In the genomic region with DNA sequence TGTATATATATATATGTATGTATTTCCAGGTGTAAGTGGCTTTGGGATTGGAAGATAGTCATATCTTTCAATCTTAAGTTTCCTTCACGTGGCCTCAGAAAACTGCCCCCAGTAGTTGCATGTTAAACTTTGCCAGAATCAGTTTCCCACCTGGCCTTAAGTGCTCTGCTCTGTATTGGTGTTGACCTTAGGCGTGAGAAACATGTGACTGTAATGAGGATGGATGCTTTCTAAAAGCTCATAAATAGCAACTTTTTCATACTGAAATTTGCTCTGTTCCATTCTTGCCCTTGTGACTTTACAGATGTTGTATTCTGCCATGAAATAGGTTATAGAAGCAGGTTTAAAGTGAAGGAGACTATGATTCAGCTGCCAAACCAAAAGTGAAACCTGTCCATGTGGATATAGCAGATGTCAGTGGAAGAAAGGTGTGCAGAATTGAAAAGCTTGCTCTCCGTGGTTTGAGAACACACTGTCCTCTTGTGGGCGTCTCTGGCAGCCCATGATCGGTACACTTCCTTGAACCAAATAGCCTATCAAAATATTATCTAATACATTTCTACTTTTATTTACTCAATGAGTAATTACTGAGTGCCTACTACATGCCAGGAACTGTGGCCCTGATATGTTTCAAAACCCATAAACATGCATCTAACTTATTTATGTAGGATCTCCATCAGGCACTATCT, we compare ENCODE assay signal across 11 cellular contexts. TPM values are rescaled to one million over a fixed set of nuclear protein-coding genes. Genes with fewer than 3 reads are reported as not detected.
DNase-seq lines count a peak whose midpoint lies in the region; ATAC-seq and TF ChIP-seq lines count a peak whose summit lies in the region.
"Had no signal": no experiment of that assay in that cellular context is flagged by ENCODE, and none has a peak within 500 bp of the region (broad histone marks: within the 10 kb centered on the region; RNA-seq: fewer than 3 reads in every experiment).

No MANE protein-coding gene starts in this region.

- in situ Hi-C loops in KBM-7 (cut with MboI; ENCODE audit: low pct_unique_long_range_greater_than_20kb, low sequenced_read_pairs): no loop called here

- H3K79me2 ChIP-seq in OCI-LY3 (ENCODE audit: low read length): no peaks in the 10 kb centered on the region

- DNase-seq in CD4-positive, CD25-positive, alpha-beta regulatory T cell: peak in 1 of 3 donors; percentile 59
- DNase-seq in esophagus muscularis mucosa (ENCODE audit: extremely low spot score) (peak; percentile 37), KBM-7 (no peak), epidermal melanocyte (ENCODE audit: insufficient read length, low spot score) (no peak), cortex of kidney (lab: John Stamatoyannopoulos, UW) (no peak)
- DNase-seq: stimulated activated CD4-positive, alpha-beta T cell treated with anti-CD3 and anti-CD28 coated beads, Interleukin-4, amount 100 ng/mL, for 1 hour had no signal

- no peak overlapping the region for H3K4me2 ChIP-seq in OCI-LY3 (ENCODE audit: low read length)
- H3K4me2 ChIP-seq: PC-9 had no signal

- no peak overlapping the region for H3K9ac ChIP-seq in OCI-LY3 (ENCODE audit: low read length)

- no peak overlapping the region for H2AFZ ChIP-seq in OCI-LY3 (ENCODE audit: low read depth, low read length)
- H2AFZ ChIP-seq: PC-9 had no signal

- H3K9me3 ChIP-seq in CD4-positive, CD25-positive, alpha-beta regulatory T cell (ENCODE audit: control insufficient read depth in 2 of 2, low read length in 2 of 2): no peaks in the 10 kb centered on the region
- H3K9me3 ChIP-seq in OCI-LY3 (ENCODE audit: insufficient read depth, low read length) (no peaks in the 10 kb centered on the region), esophagus muscularis mucosa (no peaks in the 10 kb centered on the region)

- H3K27me3 ChIP-seq in CD4-positive, CD25-positive, alpha-beta regulatory T cell (ENCODE audit: control insufficient read depth, insufficient read depth, low read length): no peaks in the 10 kb centered on the region
- H3K27me3 ChIP-seq in OCI-LY3 (ENCODE audit: low read depth, low read length) (no peaks in the 10 kb centered on the region), esophagus muscularis mucosa (peaks cover 0 to 3% (median 0%) of the 10 kb centered on the region in 4 donors)

- intact Hi-C loops in esophagus muscularis mucosa (cut with DNase I): loop anchor here (5.0 to 10.0 kb wide), 2 partner anchors 340 to 477 kb away; no protein-coding TSS in a partner anchor

- H3K27ac ChIP-seq in CD4-positive, CD25-positive, alpha-beta regulatory T cell (ENCODE audit: insufficient read depth, low read length, poor library complexity, severe bottlenecking): no peak overlapping the region
- no peak overlapping the region for H3K27ac ChIP-seq in OCI-LY3 (ENCODE audit: low read length)
- no peak overlapping the region for H3K27ac ChIP-seq in esophagus muscularis mucosa (replicated peaks in 1 of 4)
- H3K27ac ChIP-seq: PC-9 had no signal

- H3K4me1 ChIP-seq in CD4-positive, CD25-positive, alpha-beta regulatory T cell (ENCODE audit: control insufficient read depth, insufficient read depth, low read length, poor library complexity, severe bottlenecking): no peaks in the 10 kb centered on the region
- H3K4me1 ChIP-seq in OCI-LY3 (ENCODE audit: low read length) (peaks cover 2% of the 10 kb centered on the region), esophagus muscularis mucosa (peaks cover 0 to 23% (median 20%) of the 10 kb centered on the region in 4 donors)

- H3K4me3 Mint-ChIP-seq in CD4-positive, CD25-positive, alpha-beta regulatory T cell: peak overlapping the region in 2 of 4 donors; percentile 2 to 34
- H3K4me3 Mint-ChIP-seq: activated naive CD4-positive, alpha-beta T cell treated with anti-CD3 and anti-CD28 coated beads, Interleukin-2, amount 50 U/mL, for 24 hours had no signal

- H3K4me1 Mint-ChIP-seq in CD4-positive, CD25-positive, alpha-beta regulatory T cell: peaks cover 6 to 9% (median 8%) of the 10 kb centered on the region in 4 donors

- TF ChIP-seq EP300 in esophagus muscularis mucosa (IDR thresholded peaks at IDR 0.05): no peak

- H3K36me3 ChIP-seq in CD4-positive, CD25-positive, alpha-beta regulatory T cell (ENCODE audit: control insufficient read depth, insufficient read depth, low read length): no peaks in the 10 kb centered on the region
- H3K36me3 ChIP-seq in OCI-LY3 (replicated peaks; ENCODE audit: low read depth, low read length) (peaks cover 44% of the 10 kb centered on the region), esophagus muscularis mucosa (no peaks in the 10 kb centered on the region)

- WGBS in esophagus muscularis mucosa: 80% methylated on average over 5 of the region's 5 CpGs

- H3K27me3 Mint-ChIP-seq in CD4-positive, CD25-positive, alpha-beta regulatory T cell: no peaks in the 10 kb centered on the region
- H3K27me3 Mint-ChIP-seq: activated naive CD4-positive, alpha-beta T cell treated with anti-CD3 and anti-CD28 coated beads, Interleukin-2, amount 50 U/mL, for 24 hours had no signal

- peak; percentile 58 to 72 for ATAC-seq in CD4-positive, CD25-positive, alpha-beta regulatory T cell (ENCODE audit: low read depth in 2 of 2)
- ATAC-seq in GM19468 (IDR thresholded peaks at IDR 0.05; ENCODE audit: extremely low read depth, unreplicated experiment) (peak; percentile 46), GM19351 (IDR thresholded peaks at IDR 0.05; ENCODE audit: unreplicated experiment) (no peak)

- H4K20me1 ChIP-seq in OCI-LY3 (ENCODE audit: insufficient read depth, low read length): peaks cover under 1% of the 10 kb centered on the region

- H3K9me3 Mint-ChIP-seq in CD4-positive, CD25-positive, alpha-beta regulatory T cell: no peaks in the 10 kb centered on the region
- H3K9me3 Mint-ChIP-seq: activated naive CD4-positive, alpha-beta T cell treated with anti-CD3 and anti-CD28 coated beads, Interleukin-2, amount 50 U/mL, for 24 hours had no signal

- peak overlapping the region in 2 of 3 donors; percentile 25 to 32 for H3K27ac Mint-ChIP-seq in CD4-positive, CD25-positive, alpha-beta regulatory T cell
- H3K27ac Mint-ChIP-seq: activated naive CD4-positive, alpha-beta T cell treated with anti-CD3 and anti-CD28 coated beads, Interleukin-2, amount 50 U/mL, for 24 hours had no signal

- peak overlapping the region; percentile 49 for H3K4me3 ChIP-seq in CD4-positive, CD25-positive, alpha-beta regulatory T cell (ENCODE audit: low read depth, low read length)
- no peak overlapping the region for H3K4me3 ChIP-seq in OCI-LY3 (ENCODE audit: low read length)
- no peak overlapping the region for H3K4me3 ChIP-seq in esophagus muscularis mucosa
- H3K4me3 ChIP-seq: PC-9 had no signal

- no peak for TF ChIP-seq POLR2A in esophagus muscularis mucosa (IDR thresholded peaks at IDR 0.05; ENCODE audit: low read depth)

- H3K36me3 Mint-ChIP-seq in CD4-positive, CD25-positive, alpha-beta regulatory T cell: no peaks in the 10 kb centered on the region
- H3K36me3 Mint-ChIP-seq: activated naive CD4-positive, alpha-beta T cell treated with anti-CD3 and anti-CD28 coated beads, Interleukin-2, amount 50 U/mL, for 24 hours had no signal

- TF ChIP-seq CTCF in OCI-LY3 (IDR thresholded peaks at IDR 0.05; ENCODE audit: low read depth, low read length) (peak; percentile 14; the same call in 1 of the 2 replicates), esophagus muscularis mucosa (IDR thresholded peaks at IDR 0.05) (peak in 1 of 3 experiments; percentile 13)

RNA-seq across cellular contexts. Expression of a gene that starts 15.8 kb away (rescaled TPM):
- total RNA-seq in CD4-positive, CD25-positive, alpha-beta regulatory T cell: 1.7 TPM
- 1 to 10 TPM in 1 of 4 donors, under 1 TPM in 3; 0.28 to 1.8 (median 0.85) TPM for polyA plus RNA-seq in CD4-positive, CD25-positive, alpha-beta regulatory T cell
- total RNA-seq in esophagus muscularis mucosa: 1 to 10 TPM; 1.2 to 6.6 (median 2.9) TPM

RNA-seq across cellular contexts. Expression of a gene that starts 42.0 kb away (rescaled TPM):
- total RNA-seq in CD4-positive, CD25-positive, alpha-beta regulatory T cell: 20.3 TPM
- polyA plus RNA-seq in CD4-positive, CD25-positive, alpha-beta regulatory T cell: 1 to 10 TPM; 3.0 to 9.2 (median 5.2) TPM
- total RNA-seq in esophagus muscularis mucosa: 1 to 10 TPM in 1 of 4 donors, under 1 TPM in 3; 0.78 to 1.3 (median 0.91) TPM
